ENCODE assay signal across 12 cellular contexts in the genomic region with DNA sequence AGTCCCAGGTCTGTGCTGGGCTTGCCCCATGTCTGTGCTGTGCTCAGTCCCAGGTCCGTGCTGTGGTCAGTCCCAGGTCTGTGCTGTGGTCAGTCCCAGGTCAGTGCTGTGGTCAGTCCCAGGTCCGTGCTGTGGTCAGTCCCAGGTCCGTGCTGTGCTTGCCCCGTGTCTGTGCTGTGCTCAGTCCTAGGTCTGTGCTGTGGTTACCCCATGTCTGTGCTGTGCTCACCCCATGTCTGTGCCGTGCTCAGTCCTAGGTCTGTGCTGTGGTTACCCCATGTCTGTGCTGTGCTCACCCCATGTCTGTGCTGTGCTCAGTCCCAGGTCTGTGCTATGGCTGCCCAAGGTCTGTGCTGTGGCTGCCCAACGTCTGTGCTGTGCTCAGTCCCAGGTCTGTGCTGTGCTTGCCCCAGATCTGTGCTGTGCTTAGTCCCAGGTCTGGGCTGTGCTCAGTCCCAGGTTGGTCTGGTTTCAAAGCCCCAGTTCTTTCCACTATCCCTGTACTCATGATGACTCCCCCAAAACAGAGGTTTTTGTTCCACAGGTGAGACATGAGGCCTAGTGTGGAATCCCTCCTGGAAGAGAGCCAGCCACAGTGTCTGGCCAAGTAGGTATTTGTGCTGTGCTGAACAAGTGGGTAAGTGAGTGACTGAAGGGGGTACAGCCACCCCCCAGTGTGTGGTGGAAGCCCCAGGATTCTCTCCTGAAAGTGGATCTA. TPM values are rescaled to one million over a fixed set of nuclear protein-coding genes. Genes with fewer than 3 reads are reported as not detected.
DNase-seq lines count a peak whose midpoint lies in the region; ATAC-seq, FAIRE-seq and TF ChIP-seq lines count a peak whose summit lies in the region.
"Had no signal": no experiment of that assay in that cellular context is flagged by ENCODE, and none has a peak within 500 bp of the region (broad histone marks: within the 10 kb centered on the region; RNA-seq: fewer than 3 reads in every experiment).

No MANE protein-coding gene starts in this region.

- no CpG with 5 or more reads among the region's 6 CpGs for WGBS in H9 (ENCODE audit: extremely low coverage, insufficient read length, low lambda C conversion rate)

- no peak overlapping the region for H4K91ac ChIP-seq in H9 (ENCODE audit: insufficient read length, low read depth, low read length)

- H3K4ac ChIP-seq in H9 (ENCODE audit: low read depth, low read length): no peak overlapping the region

- H3K4me2 ChIP-seq in H9 (ENCODE audit: insufficient read depth, insufficient read length, low read length): no peak overlapping the region

- H2BK15ac ChIP-seq in H9 (ENCODE audit: low read depth, low read length): no peak overlapping the region

- no peak overlapping the region for H3K4me3 ChIP-seq in kidney (ENCODE audit: low read length in 2 of 2)

- no peak overlapping the region for H2BK120ac ChIP-seq in H9 (ENCODE audit: low read depth, low read length, poor library complexity, severe bottlenecking)

- ATAC-seq in activated B cell treated with CpG ODN at 0.5 μM for 24 hours (ENCODE audit: low read depth) (no peak), GM21423 (IDR thresholded peaks at IDR 0.05; ENCODE audit: unreplicated experiment) (no peak), GM19023 (IDR thresholded peaks at IDR 0.05; ENCODE audit: unreplicated experiment) (no peak)
- peak; percentile 2 for ATAC-seq in stimulated activated memory B cell treated with anti-CD40 and anti-IgM and Interleukin-4, amounts not matched to agents 10 μg/mL and 1 μg/mL and 100 μg/mL, for 72 hours

- H3K36me3 Mint-ChIP-seq in H9 (ENCODE audit: insufficient read depth in 1 of 3, low read depth in 3 of 3): no peaks in the 10 kb centered on the region
- no peaks in the 10 kb centered on the region for H3K36me3 Mint-ChIP-seq in activated B cell treated with CpG ODN at 0.5 μM for 24 hours (ENCODE audit: low read depth)
- H3K36me3 Mint-ChIP-seq in stimulated activated memory B cell treated with anti-CD40 and anti-IgM and Interleukin-4, amounts not matched to agents 10 μg/mL and 1 μg/mL and 100 μg/mL, for 72 hours: no peaks in the 10 kb centered on the region
- H3K36me3 Mint-ChIP-seq: activated naive CD8-positive, alpha-beta T cell had no signal

- H3K9me3 Mint-ChIP-seq in H9 (no peaks in the 10 kb centered on the region), activated B cell treated with CpG ODN at 0.5 μM for 24 hours (no peaks in the 10 kb centered on the region)
- no peaks in the 10 kb centered on the region for H3K9me3 Mint-ChIP-seq in stimulated activated memory B cell treated with anti-CD40 and anti-IgM and Interleukin-4, amounts not matched to agents 10 μg/mL and 1 μg/mL and 100 μg/mL, for 72 hours

- no peak for DNase-seq in H9
- DNase-seq in activated B cell treated with CpG ODN at 0.5 μM for 24 hours: no peak
- no peak for DNase-seq in kidney
- no peak for DNase-seq in NCI-H345 (lab: John Stamatoyannopoulos, UW)
- DNase-seq in NCI-H748 (lab: John Stamatoyannopoulos, UW; ENCODE audit: unreplicated experiment): no peak
- DNase-seq: hippocampal formation, NCI-H2081 treated with DMSO at 0.1 percent for 48 hours had no signal

- no peak overlapping the region for H3T11ph ChIP-seq in H9 (ENCODE audit: low read length)

- peaks cover 9 to 14% of the 10 kb centered on the region in 2 experiments for H3K4me1 Mint-ChIP-seq in H9
- H3K4me1 Mint-ChIP-seq in activated B cell treated with CpG ODN at 0.5 μM for 24 hours: peaks cover 60% of the 10 kb centered on the region
- peaks cover 52% of the 10 kb centered on the region for H3K4me1 Mint-ChIP-seq in stimulated activated memory B cell treated with anti-CD40 and anti-IgM and Interleukin-4, amounts not matched to agents 10 μg/mL and 1 μg/mL and 100 μg/mL, for 72 hours

- no peak overlapping the region for H3K27ac ChIP-seq in H9 (ENCODE audit: insufficient read length, low read depth, low read length)
- peak overlapping the region; percentile 40 to 51 for H3K27ac ChIP-seq in kidney (ENCODE audit: low read depth in 2 of 2, low read length in 2 of 2)

- CTCF ChIA-PET in activated B cell treated with CpG ODN at 0.5 μM for 24 hours (lab: Charles Lee): interaction anchor here (1.1 kb wide), 1 partner anchor 245 kb away, joined by 3 read pairs; no protein-coding TSS in a partner anchor

- H3K36me3 ChIP-seq in kidney (ENCODE audit: control insufficient read depth in 1 of 2, insufficient read depth in 2 of 2, low read length in 2 of 2): no peaks in the 10 kb centered on the region

- no peak overlapping the region for H2AFZ ChIP-seq in H9 (ENCODE audit: low read length)

- no peak overlapping the region for H3K18ac ChIP-seq in H9 (ENCODE audit: insufficient read length, low read depth, low read length)

- H2BK5ac ChIP-seq in H9 (ENCODE audit: insufficient read length, low read length): no peak overlapping the region

- H3K4me3 Mint-ChIP-seq in H9 (no peak overlapping the region), activated B cell treated with CpG ODN at 0.5 μM for 24 hours (no peak overlapping the region)
- no peak overlapping the region for H3K4me3 Mint-ChIP-seq in stimulated activated memory B cell treated with anti-CD40 and anti-IgM and Interleukin-4, amounts not matched to agents 10 μg/mL and 1 μg/mL and 100 μg/mL, for 72 hours
- H3K4me3 Mint-ChIP-seq: activated naive CD8-positive, alpha-beta T cell had no signal

- FAIRE-seq in kidney (lab: Jason Lieb, UNC): no peak
- FAIRE-seq: small intestine had no signal

- POLR2A ChIA-PET in activated B cell treated with CpG ODN at 0.5 μM for 24 hours (lab: Charles Lee): no interaction called here

- H3K9ac ChIP-seq in H9 (ENCODE audit: extremely low read depth, insufficient read length, low read length) (no peak overlapping the region), kidney (ENCODE audit: low read length in 2 of 2) (no peak overlapping the region)

- H3K79me1 ChIP-seq in H9 (ENCODE audit: insufficient read depth, low read depth, low read length, poor library complexity, severe bottlenecking): no peaks in the 10 kb centered on the region

- H3K27ac Mint-ChIP-seq in H9 (peak overlapping the region in 2 of 3 experiments; percentile 41 to 73; a peak in 4 of 7 replicates), activated B cell treated with CpG ODN at 0.5 μM for 24 hours (peak overlapping the region; percentile 74)
- H3K27ac Mint-ChIP-seq in stimulated activated memory B cell treated with anti-CD40 and anti-IgM and Interleukin-4, amounts not matched to agents 10 μg/mL and 1 μg/mL and 100 μg/mL, for 72 hours: peak overlapping the region; percentile 61
- H3K27ac Mint-ChIP-seq: activated naive CD8-positive, alpha-beta T cell had no signal

- no peak overlapping the region for H2BK12ac ChIP-seq in H9 (ENCODE audit: insufficient read length, low read depth, low read length)

- TF ChIP-seq CTCF in H9 (conservative IDR thresholded peaks at IDR 0.05) (no peak), activated B cell treated with CpG ODN at 0.5 μM for 24 hours (IDR thresholded peaks at IDR 0.05) (no peak), kidney (IDR thresholded peaks at IDR 0.05; ENCODE audit: borderline replicate concordance, extremely low read depth, insufficient read depth) (no peak)

- intact Hi-C loops in activated B cell treated with CpG ODN at 0.5 μM for 24 hours (cut with micrococcal nuclease): loop anchor here (5.0 kb wide), 1 partner anchor 51 kb away; no protein-coding TSS in a partner anchor
- intact Hi-C loops in kidney (cut with DNase I): no loop called here

- H4K8ac ChIP-seq in H9 (replicated peaks; ENCODE audit: insufficient read length, low read depth, low read length): no peak overlapping the region

- H2BK20ac ChIP-seq in H9 (ENCODE audit: low read depth, low read length, poor library complexity, severe bottlenecking): no peak overlapping the region

- H3K14ac ChIP-seq in H9 (ENCODE audit: insufficient read depth, low read length): no peak overlapping the region; the same call in 1 of the 2 replicates

- no peak overlapping the region for H3K56ac ChIP-seq in H9 (ENCODE audit: insufficient read length, low read depth, low read length)

- no peaks in the 10 kb centered on the region for H3K79me2 ChIP-seq in H9 (ENCODE audit: insufficient read depth, low read length)

- no peaks in the 10 kb centered on the region for H3K27me3 ChIP-seq in H9 (ENCODE audit: insufficient read depth, low read length)

- no peaks in the 10 kb centered on the region for H4K20me1 ChIP-seq in H9 (ENCODE audit: control insufficient read depth, insufficient read depth, insufficient read length)

- no peaks in the 10 kb centered on the region for H3K23me2 ChIP-seq in H9 (ENCODE audit: insufficient read length, low read depth, low read length, poor library complexity, severe bottlenecking)

- H3K27me3 Mint-ChIP-seq in H9 (ENCODE audit: low read depth) (no peaks in the 10 kb centered on the region), activated B cell treated with CpG ODN at 0.5 μM for 24 hours (no peaks in the 10 kb centered on the region)
- no peaks in the 10 kb centered on the region for H3K27me3 Mint-ChIP-seq in stimulated activated memory B cell treated with anti-CD40 and anti-IgM and Interleukin-4, amounts not matched to agents 10 μg/mL and 1 μg/mL and 100 μg/mL, for 72 hours
- H3K27me3 Mint-ChIP-seq: activated naive CD8-positive, alpha-beta T cell had no signal

- H2AK5ac ChIP-seq in H9 (ENCODE audit: insufficient read length, low read length): no peak overlapping the region

- H3K9me3 ChIP-seq in H9 (ENCODE audit: control insufficient read depth, low read depth, low read length) (no peaks in the 10 kb centered on the region), kidney (ENCODE audit: control insufficient read depth in 1 of 2, low read length in 2 of 2) (no peaks in the 10 kb centered on the region)

- H4K5ac ChIP-seq in H9 (ENCODE audit: insufficient read length, low read depth, low read length): no peak overlapping the region

- no peaks in the 10 kb centered on the region for H3K4me1 ChIP-seq in H9 (ENCODE audit: insufficient read depth, low read length)
- H3K4me1 ChIP-seq in kidney (ENCODE audit: control insufficient read depth in 1 of 2, insufficient read depth in 1 of 2, low read depth in 1 of 2, low read length in 2 of 2): peaks cover 16 to 27% of the 10 kb centered on the region in 2 donors

- H3K23ac ChIP-seq in H9 (ENCODE audit: insufficient read length, low read depth, low read length): no peak overlapping the region

RNA-seq across cellular contexts. Expression of gene IRAG1, which starts 34.8 kb away (rescaled TPM):
- total RNA-seq in H9 (2021) (2.4 and 3.3 TPM in 2 replicates), activated B cell treated with CpG ODN at 0.5 μM for 24 hours (not detected in 2 replicates), kidney (38.1 TPM)
- 7.0 TPM for polyA plus RNA-seq in kidney (ENCODE audit: insufficient read depth, low read depth, low replicate concordance)
